18 cellular contexts compared by ENCODE assay signal in genomic region chr2:197052371-197052770, GRCh38.
DNase-seq lines count a peak whose midpoint lies in the region; ATAC-seq lines count a peak whose summit lies in the region.
"Had no signal": no experiment of that assay in that cellular context is flagged by ENCODE, and none has a peak within 500 bp of the region (broad histone marks: within the 10 kb centered on the region; RNA-seq: fewer than 3 reads in every experiment).

No MANE protein-coding gene starts in this region.

- in situ Hi-C loops in G401 (cut with HindIII; ENCODE audit: low sequenced_read_pairs): no loop called here

- peaks cover 0 to 26% (median 12%) of the 10 kb centered on the region in 8 donors for H3K9me3 Mint-ChIP-seq in CD4-positive, alpha-beta memory T cell

- POLR2A ChIA-PET in CD4-positive, alpha-beta memory T cell (lab: Charles Lee; ENCODE audit: partially characterized antibody): interaction anchor here (1.6 kb wide), 1 partner anchor 10 kb away, joined by 5 read pairs; no protein-coding TSS in a partner anchor

- H3K9me3 ChIP-seq in CD4-positive, alpha-beta memory T cell (ENCODE audit: control insufficient read depth in 1 of 2, low read length in 2 of 2): peaks cover 0 to 6% of the 10 kb centered on the region in 2 donors
- H3K9me3 ChIP-seq: suprapubic skin had no signal

- peaks cover 78 to 84% of the 10 kb centered on the region in 2 donors for H3K36me3 Mint-ChIP-seq in CD4-positive, alpha-beta memory T cell

- peak overlapping the region in 7 of 8 donors; percentile 3 to 59 (median 29) for H3K4me3 Mint-ChIP-seq in CD4-positive, alpha-beta memory T cell

- peaks cover 28% of the 10 kb centered on the region for H3K36me3 ChIP-seq in CD4-positive, alpha-beta memory T cell (ENCODE audit: insufficient read depth, low read length)
- H3K36me3 ChIP-seq: suprapubic skin had no signal

- H3K4me1 ChIP-seq in CD4-positive, alpha-beta memory T cell (ENCODE audit: insufficient read depth, low read length): peaks cover 30% of the 10 kb centered on the region
- H3K4me1 ChIP-seq: ascending aorta, left lung, psoas muscle had no signal

- H3K27me3 ChIP-seq in CD4-positive, alpha-beta memory T cell (ENCODE audit: insufficient read depth, low read length): no peaks in the 10 kb centered on the region
- H3K27me3 ChIP-seq: ascending aorta, left lung, suprapubic skin had no signal

- H3K4me1 Mint-ChIP-seq in CD4-positive, alpha-beta memory T cell: peaks cover 12 to 26% (median 19%) of the 10 kb centered on the region in 4 donors

- ATAC-seq in HG02571 (IDR thresholded peaks at IDR 0.05; ENCODE audit: unreplicated experiment): no peak
- no peak for ATAC-seq in Right ventricle myocardium inferior
- ATAC-seq: left lung, psoas muscle had no signal

- no peak overlapping the region for H3K4me3 ChIP-seq in CD4-positive, alpha-beta memory T cell (ENCODE audit: low read length in 2 of 2)
- H3K4me3 ChIP-seq: ascending aorta, left lung, psoas muscle, suprapubic skin had no signal

- peak in 4 of 5 donors; percentile 45 to 68 (median 55) for DNase-seq in CD4-positive, alpha-beta memory T cell
- DNase-seq in G401 (ENCODE audit: low spot score) (peak; percentile 70), NCI-H524 treated with DMSO at 0.1 percent for 48 hours (lab: John Stamatoyannopoulos, UW) (peak; percentile 37), cerebellum (ENCODE audit: low spot score) (peak; percentile 23), NOMO-1 (lab: John Stamatoyannopoulos, UW; ENCODE audit: unreplicated experiment in 2 of 2) (no peak), Right ventricle myocardium inferior (ENCODE audit: missing footprints) (no peak), NCI-H187 (lab: John Stamatoyannopoulos, UW) (no peak)
- DNase-seq: activated CD4-positive, alpha-beta T cell treated with anti-CD3 and anti-CD28 coated beads for 1 hour; activated T-cell treated with anti-CD3 and anti-CD28 coated beads, Interleukin-2, amount 50 U/mL, for 48 hours; left lung; OCI-M1; psoas muscle; stimulated activated CD4-positive, alpha-beta T cell treated with anti-CD3 and anti-CD28 coated beads, Interleukin-15, amount 100 ng/mL, for 24 hours; SW 1271 had no signal

- H3K27me3 Mint-ChIP-seq in CD4-positive, alpha-beta memory T cell: no peaks in the 10 kb centered on the region

- peak overlapping the region; percentile 10 to 90 (median 66) for H3K27ac Mint-ChIP-seq in CD4-positive, alpha-beta memory T cell

- intact Hi-C loops in CD4-positive, alpha-beta memory T cell (cut with micrococcal nuclease): no loop called here
- intact Hi-C loops in Right ventricle myocardium inferior (cut with DNase I): no loop called here

- H3K27ac ChIP-seq in CD4-positive, alpha-beta memory T cell (ENCODE audit: low read depth, low read length): no peak overlapping the region
- H3K27ac ChIP-seq: ascending aorta, HL-60, left lung, psoas muscle, suprapubic skin had no signal

- CTCF ChIA-PET in CD4-positive, alpha-beta memory T cell (lab: Charles Lee; ENCODE audit: partially characterized antibody): no interaction called here

Comparison
In these comparisons a context has a peak if more than half of its experiments do, and no peak if none do; other contexts are left out.
1. DNase-seq: peak in CD4-positive, alpha-beta memory T cell (4 of 5), G401 (single experiment), NCI-H524 treated with DMSO at 0.1 percent for 48 hours (single experiment) and cerebellum (single experiment); none in NOMO-1 (0 of 2), Right ventricle myocardium inferior (single experiment) and NCI-H187 (0 of 2).